ENCODE assay signal across 1 cellular context in the genomic region with DNA sequence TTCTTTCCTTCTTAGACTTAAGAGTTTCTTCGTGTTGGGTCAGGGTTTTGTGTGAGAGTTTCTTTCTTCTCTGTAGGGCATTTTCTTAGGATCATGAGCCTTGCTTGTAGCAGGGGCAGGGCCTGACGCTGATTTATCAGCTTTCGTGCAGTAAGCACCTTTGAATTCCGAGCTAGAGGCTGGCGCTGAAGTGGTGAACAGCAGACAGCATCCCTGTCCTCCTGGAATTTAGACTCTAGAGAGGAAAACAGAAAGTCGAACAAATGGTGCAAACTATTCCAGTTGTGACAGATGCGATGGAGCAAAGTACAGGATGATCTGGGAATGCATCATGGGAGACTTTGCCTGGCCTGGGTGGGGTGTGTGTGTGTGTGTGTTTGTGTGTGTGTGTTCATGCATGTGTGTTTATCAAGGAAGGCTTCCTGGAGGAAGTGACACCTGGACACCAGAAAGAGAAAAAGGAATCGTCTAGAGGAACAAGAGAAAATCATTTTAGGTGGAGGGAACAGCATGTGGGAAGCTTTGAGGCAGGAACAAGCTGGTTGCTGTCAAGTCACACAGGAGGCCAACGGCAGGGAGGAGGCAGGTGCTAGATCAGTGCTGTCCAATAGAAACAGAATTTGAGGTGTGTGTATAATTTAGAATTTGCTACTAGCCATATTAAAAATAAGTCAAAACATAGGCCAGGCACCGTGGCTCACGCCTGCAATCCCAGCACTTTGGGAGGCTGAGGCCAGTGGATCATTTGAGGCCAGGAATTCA.
A peak's percentile ranks its signal among the peaks of the same experiment; 100 is the strongest.
TF ChIP-seq lines count a peak whose summit lies in the region.

No MANE protein-coding gene starts in this region.

TF ChIP-seq in HepG2, 621 proteins besides CTCF, POLR2A, EP300 and RAD21 (continued from another document and continues in another):
- TF ChIP-seq POGZ (CRISPR knock-in tag; IDR thresholded peaks at IDR 0.05) (peak; percentile 94), HHEX (CRISPR knock-in tag; IDR thresholded peaks at IDR 0.05) (peak; percentile 42; the same call in 1 of the 2 replicates), U2AF1 (optimal IDR thresholded peaks at IDR 0.05; ENCODE audit: low read depth, low read length) (no peak), ZNF672 (CRISPR knock-in tag; IDR thresholded peaks at IDR 0.05) (no peak), ZNF451 (CRISPR knock-in tag; IDR thresholded peaks at IDR 0.05) (no peak), IRF2 (CRISPR knock-in tag; IDR thresholded peaks at IDR 0.05) (peak; percentile 80), TFAP4 (IDR thresholded peaks at IDR 0.05; ENCODE audit: borderline replicate concordance, low read depth) (peak; percentile 67), TOPORS (CRISPR knock-in tag; IDR thresholded peaks at IDR 0.05) (peak; percentile 58; the same call in 1 of the 2 replicates), BRD4 (CRISPR knock-in tag; IDR thresholded peaks at IDR 0.05) (no peak), HIVEP1 (CRISPR knock-in tag; IDR thresholded peaks at IDR 0.05) (no peak), NFAT5 (CRISPR knock-in tag; IDR thresholded peaks at IDR 0.05) (no peak), ZC3H4 (CRISPR knock-in tag; IDR thresholded peaks at IDR 0.05; ENCODE audit: borderline replicate concordance) (no peak), NFE2L1 (CRISPR knock-in tag; IDR thresholded peaks at IDR 0.05; ENCODE audit: borderline replicate concordance) (0 out of 2 replicates have a peak, but pooled peaks have one; percentile 35), POLR2AphosphoS2 (IDR thresholded peaks at IDR 0.05; ENCODE audit: low read depth, low read length) (no peak), ZSCAN31 (CRISPR knock-in tag; IDR thresholded peaks at IDR 0.05; ENCODE audit: low read depth) (no peak), ZNF143 (CRISPR knock-in tag; IDR thresholded peaks at IDR 0.05) (peak; percentile 84), ZNF484 (CRISPR knock-in tag; IDR thresholded peaks at IDR 0.05; ENCODE audit: borderline replicate concordance, low read depth) (no peak), REST (IDR thresholded peaks at IDR 0.05; ENCODE audit: borderline replicate concordance in 1 of 2, low read depth in 1 of 2, low read length in 2 of 2) (peak in 1 of 2 experiments; percentile 55; a peak in 2 of 4 replicates), PRDM4 (CRISPR knock-in tag; IDR thresholded peaks at IDR 0.05; ENCODE audit: borderline replicate concordance) (no peak)
- TF ChIP-seq, protein P1, sequence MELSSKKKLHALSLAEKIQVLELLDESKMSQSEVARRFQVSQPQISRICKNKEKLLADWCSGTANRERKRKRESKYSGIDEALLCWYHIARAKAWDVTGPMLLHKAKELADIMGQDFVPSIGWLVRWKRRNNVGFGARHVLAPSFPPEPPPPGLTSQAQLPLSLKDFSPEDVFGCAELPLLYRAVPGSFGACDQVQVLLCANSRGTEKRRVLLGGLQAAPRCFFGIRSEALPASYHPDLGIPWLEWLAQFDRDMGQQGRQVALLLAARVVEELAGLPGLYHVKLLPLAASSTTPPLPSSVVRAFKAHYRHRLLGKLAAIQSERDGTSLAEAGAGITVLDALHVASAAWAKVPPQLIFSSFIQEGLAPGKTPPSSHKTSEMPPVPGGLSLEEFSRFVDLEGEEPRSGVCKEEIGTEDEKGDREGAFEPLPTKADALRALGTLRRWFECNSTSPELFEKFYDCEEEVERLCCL (CRISPR knock-in tag; IDR thresholded peaks at IDR 0.05; ENCODE audit: borderline replicate concordance) = no peak
- TF ChIP-seq, protein P2, sequence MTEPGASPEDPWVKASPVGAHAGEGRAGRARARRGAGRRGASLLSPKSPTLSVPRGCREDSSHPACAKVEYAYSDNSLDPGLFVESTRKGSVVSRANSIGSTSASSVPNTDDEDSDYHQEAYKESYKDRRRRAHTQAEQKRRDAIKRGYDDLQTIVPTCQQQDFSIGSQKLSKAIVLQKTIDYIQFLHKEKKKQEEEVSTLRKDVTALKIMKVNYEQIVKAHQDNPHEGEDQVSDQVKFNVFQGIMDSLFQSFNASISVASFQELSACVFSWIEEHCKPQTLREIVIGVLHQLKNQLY (CRISPR knock-in tag; IDR thresholded peaks at IDR 0.05) = peak; percentile 70
- TF ChIP-seq, protein P3, sequence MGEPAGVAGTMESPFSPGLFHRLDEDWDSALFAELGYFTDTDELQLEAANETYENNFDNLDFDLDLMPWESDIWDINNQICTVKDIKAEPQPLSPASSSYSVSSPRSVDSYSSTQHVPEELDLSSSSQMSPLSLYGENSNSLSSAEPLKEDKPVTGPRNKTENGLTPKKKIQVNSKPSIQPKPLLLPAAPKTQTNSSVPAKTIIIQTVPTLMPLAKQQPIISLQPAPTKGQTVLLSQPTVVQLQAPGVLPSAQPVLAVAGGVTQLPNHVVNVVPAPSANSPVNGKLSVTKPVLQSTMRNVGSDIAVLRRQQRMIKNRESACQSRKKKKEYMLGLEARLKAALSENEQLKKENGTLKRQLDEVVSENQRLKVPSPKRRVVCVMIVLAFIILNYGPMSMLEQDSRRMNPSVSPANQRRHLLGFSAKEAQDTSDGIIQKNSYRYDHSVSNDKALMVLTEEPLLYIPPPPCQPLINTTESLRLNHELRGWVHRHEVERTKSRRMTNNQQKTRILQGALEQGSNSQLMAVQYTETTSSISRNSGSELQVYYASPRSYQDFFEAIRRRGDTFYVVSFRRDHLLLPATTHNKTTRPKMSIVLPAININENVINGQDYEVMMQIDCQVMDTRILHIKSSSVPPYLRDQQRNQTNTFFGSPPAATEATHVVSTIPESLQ (CRISPR knock-in tag; conservative IDR thresholded peaks at IDR 0.05) = no peak
- TF ChIP-seq, protein P4, sequence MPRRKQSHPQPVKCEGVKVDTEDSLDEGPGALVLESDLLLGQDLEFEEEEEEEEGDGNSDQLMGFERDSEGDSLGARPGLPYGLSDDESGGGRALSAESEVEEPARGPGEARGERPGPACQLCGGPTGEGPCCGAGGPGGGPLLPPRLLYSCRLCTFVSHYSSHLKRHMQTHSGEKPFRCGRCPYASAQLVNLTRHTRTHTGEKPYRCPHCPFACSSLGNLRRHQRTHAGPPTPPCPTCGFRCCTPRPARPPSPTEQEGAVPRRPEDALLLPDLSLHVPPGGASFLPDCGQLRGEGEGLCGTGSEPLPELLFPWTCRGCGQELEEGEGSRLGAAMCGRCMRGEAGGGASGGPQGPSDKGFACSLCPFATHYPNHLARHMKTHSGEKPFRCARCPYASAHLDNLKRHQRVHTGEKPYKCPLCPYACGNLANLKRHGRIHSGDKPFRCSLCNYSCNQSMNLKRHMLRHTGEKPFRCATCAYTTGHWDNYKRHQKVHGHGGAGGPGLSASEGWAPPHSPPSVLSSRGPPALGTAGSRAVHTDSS (CRISPR knock-in tag; conservative IDR thresholded peaks at IDR 0.05) = no peak
- TF ChIP-seq, protein P5, sequence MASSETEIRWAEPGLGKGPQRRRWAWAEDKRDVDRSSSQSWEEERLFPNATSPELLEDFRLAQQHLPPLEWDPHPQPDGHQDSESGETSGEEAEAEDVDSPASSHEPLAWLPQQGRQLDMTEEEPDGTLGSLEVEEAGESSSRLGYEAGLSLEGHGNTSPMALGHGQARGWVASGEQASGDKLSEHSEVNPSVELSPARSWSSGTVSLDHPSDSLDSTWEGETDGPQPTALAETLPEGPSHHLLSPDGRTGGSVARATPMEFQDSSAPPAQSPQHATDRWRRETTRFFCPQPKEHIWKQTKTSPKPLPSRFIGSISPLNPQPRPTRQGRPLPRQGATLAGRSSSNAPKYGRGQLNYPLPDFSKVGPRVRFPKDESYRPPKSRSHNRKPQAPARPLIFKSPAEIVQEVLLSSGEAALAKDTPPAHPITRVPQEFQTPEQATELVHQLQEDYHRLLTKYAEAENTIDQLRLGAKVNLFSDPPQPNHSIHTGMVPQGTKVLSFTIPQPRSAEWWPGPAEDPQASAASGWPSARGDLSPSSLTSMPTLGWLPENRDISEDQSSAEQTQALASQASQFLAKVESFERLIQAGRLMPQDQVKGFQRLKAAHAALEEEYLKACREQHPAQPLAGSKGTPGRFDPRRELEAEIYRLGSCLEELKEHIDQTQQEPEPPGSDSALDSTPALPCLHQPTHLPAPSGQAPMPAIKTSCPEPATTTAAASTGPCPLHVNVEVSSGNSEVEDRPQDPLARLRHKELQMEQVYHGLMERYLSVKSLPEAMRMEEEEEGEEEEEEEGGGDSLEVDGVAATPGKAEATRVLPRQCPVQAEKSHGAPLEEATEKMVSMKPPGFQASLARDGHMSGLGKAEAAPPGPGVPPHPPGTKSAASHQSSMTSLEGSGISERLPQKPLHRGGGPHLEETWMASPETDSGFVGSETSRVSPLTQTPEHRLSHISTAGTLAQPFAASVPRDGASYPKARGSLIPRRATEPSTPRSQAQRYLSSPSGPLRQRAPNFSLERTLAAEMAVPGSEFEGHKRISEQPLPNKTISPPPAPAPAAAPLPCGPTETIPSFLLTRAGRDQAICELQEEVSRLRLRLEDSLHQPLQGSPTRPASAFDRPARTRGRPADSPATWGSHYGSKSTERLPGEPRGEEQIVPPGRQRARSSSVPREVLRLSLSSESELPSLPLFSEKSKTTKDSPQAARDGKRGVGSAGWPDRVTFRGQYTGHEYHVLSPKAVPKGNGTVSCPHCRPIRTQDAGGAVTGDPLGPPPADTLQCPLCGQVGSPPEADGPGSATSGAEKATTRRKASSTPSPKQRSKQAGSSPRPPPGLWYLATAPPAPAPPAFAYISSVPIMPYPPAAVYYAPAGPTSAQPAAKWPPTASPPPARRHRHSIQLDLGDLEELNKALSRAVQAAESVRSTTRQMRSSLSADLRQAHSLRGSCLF (CRISPR knock-in tag; IDR thresholded peaks at IDR 0.05; ENCODE audit: borderline replicate concordance) = no peak
